Comparison of ENCODE assay signal across 1 cellular context in the genomic region with DNA sequence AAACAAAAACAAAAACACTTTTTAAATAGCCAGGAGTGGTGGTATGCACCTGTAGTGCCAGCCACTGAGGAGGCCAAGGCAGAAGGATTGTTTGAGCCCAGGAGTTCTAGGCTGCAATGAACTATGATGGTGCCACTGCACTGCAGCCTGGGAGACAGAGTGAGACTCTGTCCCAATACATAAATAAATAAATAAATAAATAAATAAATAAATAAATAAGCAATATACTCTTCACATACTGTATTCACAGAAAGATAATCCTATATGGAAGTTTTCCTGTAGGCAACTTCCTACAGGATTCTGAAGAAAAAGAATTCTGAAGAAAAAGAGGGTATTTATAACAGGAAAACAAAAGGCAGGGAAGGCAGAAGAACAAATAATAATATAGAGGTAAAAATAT.
TF ChIP-seq lines count a peak whose summit lies in the region.

No MANE protein-coding gene starts in this region.

TF ChIP-seq in HEK293, 187 proteins besides CTCF, POLR2A, EP300 and RAD21 (continued from another document):
- TF ChIP-seq, protein P1, sequence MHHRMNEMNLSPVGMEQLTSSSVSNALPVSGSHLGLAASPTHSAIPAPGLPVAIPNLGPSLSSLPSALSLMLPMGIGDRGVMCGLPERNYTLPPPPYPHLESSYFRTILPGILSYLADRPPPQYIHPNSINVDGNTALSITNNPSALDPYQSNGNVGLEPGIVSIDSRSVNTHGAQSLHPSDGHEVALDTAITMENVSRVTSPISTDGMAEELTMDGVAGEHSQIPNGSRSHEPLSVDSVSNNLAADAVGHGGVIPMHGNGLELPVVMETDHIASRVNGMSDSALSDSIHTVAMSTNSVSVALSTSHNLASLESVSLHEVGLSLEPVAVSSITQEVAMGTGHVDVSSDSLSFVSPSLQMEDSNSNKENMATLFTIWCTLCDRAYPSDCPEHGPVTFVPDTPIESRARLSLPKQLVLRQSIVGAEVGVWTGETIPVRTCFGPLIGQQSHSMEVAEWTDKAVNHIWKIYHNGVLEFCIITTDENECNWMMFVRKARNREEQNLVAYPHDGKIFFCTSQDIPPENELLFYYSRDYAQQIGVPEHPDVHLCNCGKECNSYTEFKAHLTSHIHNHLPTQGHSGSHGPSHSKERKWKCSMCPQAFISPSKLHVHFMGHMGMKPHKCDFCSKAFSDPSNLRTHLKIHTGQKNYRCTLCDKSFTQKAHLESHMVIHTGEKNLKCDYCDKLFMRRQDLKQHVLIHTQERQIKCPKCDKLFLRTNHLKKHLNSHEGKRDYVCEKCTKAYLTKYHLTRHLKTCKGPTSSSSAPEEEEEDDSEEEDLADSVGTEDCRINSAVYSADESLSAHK (tag by site-specific recombination; IDR thresholded peaks at IDR 0.05), result no peak
- TF ChIP-seq, protein P2, sequence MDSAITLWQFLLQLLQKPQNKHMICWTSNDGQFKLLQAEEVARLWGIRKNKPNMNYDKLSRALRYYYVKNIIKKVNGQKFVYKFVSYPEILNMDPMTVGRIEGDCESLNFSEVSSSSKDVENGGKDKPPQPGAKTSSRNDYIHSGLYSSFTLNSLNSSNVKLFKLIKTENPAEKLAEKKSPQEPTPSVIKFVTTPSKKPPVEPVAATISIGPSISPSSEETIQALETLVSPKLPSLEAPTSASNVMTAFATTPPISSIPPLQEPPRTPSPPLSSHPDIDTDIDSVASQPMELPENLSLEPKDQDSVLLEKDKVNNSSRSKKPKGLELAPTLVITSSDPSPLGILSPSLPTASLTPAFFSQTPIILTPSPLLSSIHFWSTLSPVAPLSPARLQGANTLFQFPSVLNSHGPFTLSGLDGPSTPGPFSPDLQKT (IDR thresholded peaks at IDR 0.05; ENCODE audit: borderline replicate concordance, low read depth, low read length), result no peak
- no peak for TF ChIP-seq FEZF1 (tag by site-specific recombination; IDR thresholded peaks at IDR 0.05)
